In the genomic region with DNA sequence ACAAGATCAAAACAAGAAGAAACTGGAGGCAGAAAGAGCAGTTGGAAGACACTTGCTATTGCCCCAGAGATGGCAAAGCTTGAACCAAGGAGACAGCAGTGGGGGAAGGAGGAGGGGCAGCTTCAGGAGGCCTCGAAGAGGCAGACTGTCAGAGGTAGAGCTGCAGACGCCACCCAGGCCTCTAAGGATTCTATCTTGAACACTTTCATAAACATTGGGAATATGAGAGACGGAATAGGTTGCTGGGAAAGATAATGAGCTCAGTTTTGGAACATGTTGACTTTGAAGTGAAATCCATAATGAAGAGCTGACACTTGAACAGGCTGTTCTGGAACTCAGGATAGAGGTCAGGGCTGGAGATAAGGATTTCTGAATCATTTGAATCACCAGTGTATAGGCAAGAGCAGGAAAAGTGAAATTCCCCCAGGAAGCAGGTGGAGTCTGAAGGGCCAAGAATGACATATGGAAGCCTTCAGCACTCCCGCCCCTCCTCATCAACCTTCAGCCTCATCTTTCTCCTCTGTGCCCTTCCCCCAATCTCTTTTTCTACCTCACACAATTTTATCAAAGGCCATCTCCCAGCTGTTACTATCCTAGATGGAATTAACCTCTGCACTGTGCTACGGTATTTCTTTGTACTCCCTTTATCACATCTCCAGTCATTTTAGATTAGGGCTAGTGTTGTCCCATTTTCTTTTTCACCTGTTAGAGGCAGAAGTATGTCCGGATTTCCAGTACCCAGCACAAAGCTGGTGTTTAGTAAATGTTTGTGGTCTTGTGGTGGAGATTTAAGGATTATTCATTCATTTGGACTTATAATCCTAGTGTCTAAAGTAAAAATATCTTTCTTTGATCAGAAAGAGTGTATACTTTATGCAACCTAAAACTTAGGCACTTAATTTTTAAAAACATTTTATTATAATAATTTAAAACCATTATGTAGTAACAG, we compare ENCODE assay signal across 1 cellular context.
TF ChIP-seq lines count a peak whose summit lies in the region.

No MANE protein-coding gene starts in this region.

TF ChIP-seq in HEK293, 187 proteins besides CTCF, POLR2A, EP300 and RAD21 (continued from another document):
- TF ChIP-seq, protein P1, sequence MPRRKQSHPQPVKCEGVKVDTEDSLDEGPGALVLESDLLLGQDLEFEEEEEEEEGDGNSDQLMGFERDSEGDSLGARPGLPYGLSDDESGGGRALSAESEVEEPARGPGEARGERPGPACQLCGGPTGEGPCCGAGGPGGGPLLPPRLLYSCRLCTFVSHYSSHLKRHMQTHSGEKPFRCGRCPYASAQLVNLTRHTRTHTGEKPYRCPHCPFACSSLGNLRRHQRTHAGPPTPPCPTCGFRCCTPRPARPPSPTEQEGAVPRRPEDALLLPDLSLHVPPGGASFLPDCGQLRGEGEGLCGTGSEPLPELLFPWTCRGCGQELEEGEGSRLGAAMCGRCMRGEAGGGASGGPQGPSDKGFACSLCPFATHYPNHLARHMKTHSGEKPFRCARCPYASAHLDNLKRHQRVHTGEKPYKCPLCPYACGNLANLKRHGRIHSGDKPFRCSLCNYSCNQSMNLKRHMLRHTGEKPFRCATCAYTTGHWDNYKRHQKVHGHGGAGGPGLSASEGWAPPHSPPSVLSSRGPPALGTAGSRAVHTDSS (tag by site-specific recombination; IDR thresholded peaks at IDR 0.05): peak; percentile 63; the same call in 1 of the 2 replicates
- TF ChIP-seq, protein P2, sequence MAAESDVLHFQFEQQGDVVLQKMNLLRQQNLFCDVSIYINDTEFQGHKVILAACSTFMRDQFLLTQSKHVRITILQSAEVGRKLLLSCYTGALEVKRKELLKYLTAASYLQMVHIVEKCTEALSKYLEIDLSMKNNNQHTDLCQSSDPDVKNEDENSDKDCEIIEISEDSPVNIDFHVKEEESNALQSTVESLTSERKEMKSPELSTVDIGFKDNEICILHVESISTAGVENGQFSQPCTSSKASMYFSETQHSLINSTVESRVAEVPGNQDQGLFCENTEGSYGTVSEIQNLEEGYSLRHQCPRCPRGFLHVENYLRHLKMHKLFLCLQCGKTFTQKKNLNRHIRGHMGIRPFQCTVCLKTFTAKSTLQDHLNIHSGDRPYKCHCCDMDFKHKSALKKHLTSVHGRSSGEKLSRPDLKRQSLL (tag by site-specific recombination; IDR thresholded peaks at IDR 0.05): no peak
- TF ChIP-seq ZNF157 (tag by site-specific recombination; IDR thresholded peaks at IDR 0.05): no peak
- TF ChIP-seq TCF7L2 (IDR thresholded peaks at IDR 0.05; ENCODE audit: borderline replicate concordance, low read depth, low read length): peak; percentile 66
- TF ChIP-seq, protein P3, sequence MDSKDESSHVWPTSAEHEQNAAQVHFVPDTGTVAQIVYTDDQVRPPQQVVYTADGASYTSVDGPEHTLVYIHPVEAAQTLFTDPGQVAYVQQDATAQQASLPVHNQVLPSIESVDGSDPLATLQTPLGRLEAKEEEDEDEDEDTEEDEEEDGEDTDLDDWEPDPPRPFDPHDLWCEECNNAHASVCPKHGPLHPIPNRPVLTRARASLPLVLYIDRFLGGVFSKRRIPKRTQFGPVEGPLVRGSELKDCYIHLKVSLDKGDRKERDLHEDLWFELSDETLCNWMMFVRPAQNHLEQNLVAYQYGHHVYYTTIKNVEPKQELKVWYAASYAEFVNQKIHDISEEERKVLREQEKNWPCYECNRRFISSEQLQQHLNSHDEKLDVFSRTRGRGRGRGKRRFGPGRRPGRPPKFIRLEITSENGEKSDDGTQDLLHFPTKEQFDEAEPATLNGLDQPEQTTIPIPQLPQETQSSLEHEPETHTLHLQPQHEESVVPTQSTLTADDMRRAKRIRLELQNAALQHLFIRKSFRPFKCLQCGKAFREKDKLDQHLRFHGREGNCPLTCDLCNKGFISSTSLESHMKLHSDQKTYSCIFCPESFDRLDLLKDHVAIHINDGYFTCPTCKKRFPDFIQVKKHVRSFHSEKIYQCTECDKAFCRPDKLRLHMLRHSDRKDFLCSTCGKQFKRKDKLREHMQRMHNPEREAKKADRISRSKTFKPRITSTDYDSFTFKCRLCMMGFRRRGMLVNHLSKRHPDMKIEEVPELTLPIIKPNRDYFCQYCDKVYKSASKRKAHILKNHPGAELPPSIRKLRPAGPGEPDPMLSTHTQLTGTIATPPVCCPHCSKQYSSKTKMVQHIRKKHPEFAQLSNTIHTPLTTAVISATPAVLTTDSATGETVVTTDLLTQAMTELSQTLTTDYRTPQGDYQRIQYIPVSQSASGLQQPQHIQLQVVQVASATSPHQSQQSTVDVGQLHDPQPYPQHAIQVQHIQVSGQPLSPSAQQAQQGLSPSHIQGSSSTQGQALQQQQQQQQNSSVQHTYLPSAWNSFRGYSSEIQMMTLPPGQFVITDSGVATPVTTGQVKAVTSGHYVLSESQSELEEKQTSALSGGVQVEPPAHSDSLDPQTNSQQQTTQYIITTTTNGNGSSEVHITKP (tag by site-specific recombination; IDR thresholded peaks at IDR 0.05): peak; percentile 84
- TF ChIP-seq, protein P4, sequence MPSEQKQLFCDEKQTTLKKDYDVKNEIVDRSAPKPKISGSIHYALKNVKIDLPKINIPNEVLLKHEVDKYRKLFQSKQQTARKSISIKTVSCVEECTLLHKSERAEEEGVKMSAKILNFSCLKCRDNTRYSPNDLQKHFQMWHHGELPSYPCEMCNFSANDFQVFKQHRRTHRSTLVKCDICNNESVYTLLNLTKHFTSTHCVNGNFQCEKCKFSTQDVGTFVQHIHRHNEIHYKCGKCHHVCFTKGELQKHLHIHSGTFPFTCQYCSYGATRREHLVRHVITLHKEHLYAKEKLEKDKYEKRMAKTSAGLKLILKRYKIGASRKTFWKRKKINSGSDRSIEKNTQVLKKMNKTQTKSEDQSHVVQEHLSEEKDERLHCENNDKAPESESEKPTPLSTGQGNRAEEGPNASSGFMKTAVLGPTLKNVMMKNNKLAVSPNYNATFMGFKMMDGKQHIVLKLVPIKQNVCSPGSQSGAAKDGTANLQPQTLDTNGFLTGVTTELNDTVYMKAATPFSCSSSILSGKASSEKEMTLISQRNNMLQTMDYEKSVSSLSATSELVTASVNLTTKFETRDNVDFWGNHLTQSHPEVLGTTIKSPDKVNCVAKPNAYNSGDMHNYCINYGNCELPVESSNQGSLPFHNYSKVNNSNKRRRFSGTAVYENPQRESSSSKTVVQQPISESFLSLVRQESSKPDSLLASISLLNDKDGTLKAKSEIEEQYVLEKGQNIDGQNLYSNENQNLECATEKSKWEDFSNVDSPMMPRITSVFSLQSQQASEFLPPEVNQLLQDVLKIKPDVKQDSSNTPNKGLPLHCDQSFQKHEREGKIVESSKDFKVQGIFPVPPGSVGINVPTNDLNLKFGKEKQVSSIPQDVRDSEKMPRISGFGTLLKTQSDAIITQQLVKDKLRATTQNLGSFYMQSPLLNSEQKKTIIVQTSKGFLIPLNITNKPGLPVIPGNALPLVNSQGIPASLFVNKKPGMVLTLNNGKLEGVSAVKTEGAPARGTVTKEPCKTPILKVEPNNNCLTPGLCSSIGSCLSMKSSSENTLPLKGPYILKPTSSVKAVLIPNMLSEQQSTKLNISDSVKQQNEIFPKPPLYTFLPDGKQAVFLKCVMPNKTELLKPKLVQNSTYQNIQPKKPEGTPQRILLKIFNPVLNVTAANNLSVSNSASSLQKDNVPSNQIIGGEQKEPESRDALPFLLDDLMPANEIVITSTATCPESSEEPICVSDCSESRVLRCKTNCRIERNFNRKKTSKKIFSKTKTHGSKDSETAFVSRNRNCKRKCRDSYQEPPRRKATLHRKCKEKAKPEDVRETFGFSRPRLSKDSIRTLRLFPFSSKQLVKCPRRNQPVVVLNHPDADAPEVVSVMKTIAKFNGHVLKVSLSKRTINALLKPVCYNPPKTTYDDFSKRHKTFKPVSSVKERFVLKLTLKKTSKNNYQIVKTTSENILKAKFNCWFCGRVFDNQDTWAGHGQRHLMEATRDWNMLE (tag by site-specific recombination; conservative IDR thresholded peaks at IDR 0.05; ENCODE audit: low read depth): peak; percentile 9; the same call in 1 of the 2 replicates
- peak; percentile 46; the same call in 1 of the 2 replicates for TF ChIP-seq ZBTB17 (tag by site-specific recombination; IDR thresholded peaks at IDR 0.05)
